Comparison of ENCODE assay signal across 13 cellular contexts in the genomic region with DNA sequence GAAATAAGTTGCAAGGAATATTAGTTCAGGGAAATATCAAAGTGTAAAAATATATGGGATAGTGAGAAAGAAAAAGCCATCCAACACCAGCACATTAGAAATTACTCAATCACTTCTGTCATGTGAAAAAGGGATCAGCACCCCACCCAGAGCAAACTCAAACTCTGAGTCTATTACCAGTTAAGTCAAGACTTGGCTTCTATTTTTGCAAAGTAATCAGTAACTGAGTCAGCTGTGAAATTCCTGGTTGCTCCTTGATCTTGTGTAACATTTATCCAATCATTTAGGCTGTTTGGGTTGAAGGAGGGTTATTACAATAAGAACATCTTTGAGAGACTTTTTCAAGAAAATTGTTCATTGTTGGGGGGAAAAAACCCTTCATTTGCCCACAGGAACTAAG. TPM values are rescaled to one million over a fixed set of nuclear protein-coding genes. Genes with fewer than 3 reads are reported as not detected.
DNase-seq lines count a peak whose midpoint lies in the region; FAIRE-seq and TF ChIP-seq lines count a peak whose summit lies in the region.
"Had no signal": no experiment of that assay in that cellular context is flagged by ENCODE, and none has a peak within 500 bp of the region (broad histone marks: within the 10 kb centered on the region; RNA-seq: fewer than 3 reads in every experiment).

No MANE protein-coding gene starts in this region.

- H3K27ac ChIP-seq in KMS-11 = peak overlapping the region; percentile 76
- peak overlapping the region in 4 of 5 donors; percentile 45 to 76 (median 66) for H3K27ac ChIP-seq in stomach

- H3K36me3 ChIP-seq in KMS-11 (ENCODE audit: insufficient read depth) (no peaks in the 10 kb centered on the region), stomach (no peaks in the 10 kb centered on the region)

- peak overlapping the region; percentile 31; the same call in 1 of the 2 replicates for H3K9ac ChIP-seq in KMS-11

- H3K27me3 ChIP-seq in KMS-11 (ENCODE audit: insufficient read depth, low read depth) (no peaks in the 10 kb centered on the region), stomach (no peaks in the 10 kb centered on the region)

- peak; percentile 75 to 86 for DNase-seq in cardiac fibroblast (ENCODE audit: low read depth in 2 of 2)
- peak; percentile 28 for DNase-seq in kidney glomerular epithelial cell (lab: John Stamatoyannopoulos, UW)
- DNase-seq in stomach = no peak
- DNase-seq in GM19239 (ENCODE audit: insufficient read length, low spot score) = no peak
- DNase-seq in H54 (ENCODE audit: insufficient read length, low spot score) = no peak
- DNase-seq in NCI-H345 treated with DMSO at 0.1 percent for 48 hours (lab: John Stamatoyannopoulos, UW; ENCODE audit: unreplicated experiment) = no peak
- DNase-seq in SIG-M5 treated with dmso at 0.1 percent for 504 hours (lab: John Stamatoyannopoulos, UW; ENCODE audit: unreplicated experiment) = no peak
- DNase-seq: activated CD4-positive, alpha-beta T cell treated with anti-CD3 and anti-CD28 coated beads for 36 hours; glutamatergic neuron; mesendoderm; NCI-H2107; stimulated activated CD4-positive, alpha-beta T cell treated with anti-CD3 and anti-CD28 coated beads, Interleukin-4, amount 100 ng/mL, for 4 hours had no signal

- H3K4me3 ChIP-seq in KMS-11 (IDR thresholded peaks at IDR 0.05; ENCODE audit: insufficient read depth, low read depth, low read length) (no peak overlapping the region), cardiac fibroblast (replicated peaks in 1 of 2; ENCODE audit: low read depth in 2 of 2, low read length in 2 of 2) (no peak overlapping the region), stomach (no peak overlapping the region)

- no peaks in the 10 kb centered on the region for H3K79me2 ChIP-seq in KMS-11 (ENCODE audit: insufficient read depth, low read depth)

- H3K4me1 ChIP-seq in KMS-11 (ENCODE audit: low read depth, poor library complexity, severe bottlenecking) (peaks cover 51% of the 10 kb centered on the region), stomach (peaks cover 33 to 66% (median 56%) of the 10 kb centered on the region in 4 donors)

- TF ChIP-seq CTCF in KMS-11 (conservative IDR thresholded peaks at IDR 0.05; ENCODE audit: low read depth, low read length) (no peak), cardiac fibroblast (IDR thresholded peaks at IDR 0.05; ENCODE audit: low read depth, low read length) (no peak), stomach (IDR thresholded peaks at IDR 0.05) (no peak)

- H3K9me3 ChIP-seq in stomach = no peaks in the 10 kb centered on the region

- no peak for TF ChIP-seq POLR2A in stomach (IDR thresholded peaks at IDR 0.05)
- no peak for TF ChIP-seq POLR2A in H54 (IDR thresholded peaks at IDR 0.05; ENCODE audit: low read depth, low read length)

- no peak for TF ChIP-seq EP300 in stomach (IDR thresholded peaks at IDR 0.05)

- no peaks in the 10 kb centered on the region for H4K20me1 ChIP-seq in KMS-11 (ENCODE audit: insufficient read depth)

- intact Hi-C loops in stomach (cut with DNase I; ENCODE audit: low total_unique reads) = no loop called here

- H2AFZ ChIP-seq in KMS-11 (ENCODE audit: low read depth) = 0 out of 2 replicates have a peak overlapping the region, but pooled peaks have one; percentile 6

- no peak for FAIRE-seq in GM19239 (lab: Jason Lieb, UNC)
- no peak for FAIRE-seq in H54 (lab: Jason Lieb, UNC)

- H3K4me2 ChIP-seq in KMS-11 = peak overlapping the region; percentile 63

RNA-seq across cellular contexts. Expression of gene SLC22A23, which starts 51.2 kb away (rescaled TPM):
- total RNA-seq in stomach = 100 to 1,000 TPM in 2 of 5 donors, 10 to 100 TPM in 3; 18.1 to 241 (median 45.5) TPM
- polyA plus RNA-seq in stomach = 10 to 100 TPM in 1 of 3 donors, 1 to 10 TPM in 2; 5.9 to 12.1 (median 6.5) TPM

Comparison
In these comparisons a context has a peak if more than half of its experiments do, and no peak if none do; other contexts are left out.
1. DNase-seq: peak in cardiac fibroblast (2 of 2) and kidney glomerular epithelial cell (single experiment); none in stomach (single experiment), GM19239 (single experiment), H54 (single experiment), NCI-H345 treated with DMSO at 0.1 percent for 48 hours (single experiment) and SIG-M5 treated with dmso at 0.1 percent for 504 hours (single experiment).